In the genomic region with DNA sequence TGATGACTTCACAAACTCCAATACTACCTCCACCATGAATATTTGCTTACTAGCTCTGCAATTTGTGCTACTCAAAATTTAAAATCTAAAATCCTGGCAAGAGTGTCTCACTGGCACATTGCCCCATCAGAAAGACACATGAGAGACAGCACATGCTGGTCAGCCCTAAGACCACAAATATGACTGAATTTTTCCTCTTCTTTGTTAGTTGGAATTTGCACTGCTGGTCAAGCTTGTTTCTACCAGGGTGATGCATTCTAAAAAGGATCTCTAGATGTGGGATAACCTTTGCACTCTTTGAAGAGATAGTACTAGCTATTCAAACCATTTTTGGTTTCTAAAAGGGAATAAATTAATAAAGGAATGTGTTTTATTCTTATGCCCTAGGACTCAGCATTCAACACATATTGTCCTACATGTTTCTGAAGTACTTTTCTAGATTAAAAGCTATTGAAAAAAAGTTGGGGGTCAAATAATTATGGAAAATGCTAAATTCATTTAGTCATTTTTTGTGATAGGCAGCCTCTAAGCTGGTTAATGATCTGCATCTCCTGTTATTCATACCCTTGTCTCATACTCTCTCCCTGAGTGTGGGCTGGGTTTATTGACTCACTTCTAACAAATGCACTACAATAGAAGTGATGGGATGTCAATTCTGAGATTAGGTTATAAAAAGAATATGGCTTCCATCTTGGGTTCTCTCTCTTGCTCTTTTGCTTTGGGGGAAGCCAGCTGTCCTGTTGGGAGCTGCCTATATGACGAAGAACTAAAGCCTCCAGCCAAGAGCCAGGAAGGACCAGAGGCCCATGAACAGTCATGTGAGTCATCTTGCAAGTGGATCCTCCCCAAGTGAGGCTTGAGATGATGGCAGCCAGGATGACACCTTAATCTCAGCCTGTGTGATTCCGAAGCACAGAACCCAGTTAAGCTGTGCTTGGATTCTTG, we compare ENCODE assay signal across 31 cellular contexts.
A peak's percentile ranks its signal among the peaks of the same experiment; 100 is the strongest.
DNase-seq lines count a peak whose midpoint lies in the region; FAIRE-seq and TF ChIP-seq lines count a peak whose summit lies in the region.
"Had no signal": no experiment of that assay in that cellular context is flagged by ENCODE, and none has a peak within 500 bp of the region (broad histone marks: within the 10 kb centered on the region; RNA-seq: fewer than 3 reads in every experiment).

No MANE protein-coding gene starts in this region.

- H3K79me1 ChIP-seq in mesendoderm (ENCODE audit: low read length) = no peaks in the 10 kb centered on the region

- in situ Hi-C loops in mammary epithelial cell (cut with MboI; ENCODE audit: low sequenced_read_pairs in 2 of 2) = no loop called here

- no peak overlapping the region for H3K23ac ChIP-seq in mesendoderm (ENCODE audit: low read length)

- H3K4ac ChIP-seq in mesendoderm (ENCODE audit: low read depth, low read length) = no peak overlapping the region

- no peak overlapping the region for H2AFZ ChIP-seq in mammary epithelial cell (ENCODE audit: low read depth, low read length)
- H2AFZ ChIP-seq in astrocyte (ENCODE audit: low read depth, low read length) = no peak overlapping the region
- H2AFZ ChIP-seq in keratinocyte (ENCODE audit: control insufficient read depth, low read length) = no peak overlapping the region

- H3K9ac ChIP-seq in mammary epithelial cell (ENCODE audit: insufficient read depth, low read length) (no peak overlapping the region), astrocyte (ENCODE audit: low read length) (no peak overlapping the region), keratinocyte (ENCODE audit: control insufficient read depth, extremely low read depth, insufficient read depth, low read length) (no peak overlapping the region), mesendoderm (ENCODE audit: low read length) (no peak overlapping the region)

- no peak overlapping the region for H2BK120ac ChIP-seq in mesendoderm (ENCODE audit: low read depth, low read length)

- CTCF ChIA-PET in mammary epithelial cell (lab: Charles Lee; ENCODE audit: low non-redundant PET) (no interaction called here), MCF 10A (lab: Yijun Ruan, JAX) (interaction anchor here (1.0 kb wide), 3 partner anchors 99 to 200 kb away, joined by 3 to 10 read pairs (median 5); no protein-coding TSS in a partner anchor)

- H3K79me2 ChIP-seq in mammary epithelial cell (ENCODE audit: insufficient read depth, low read length) (no peaks in the 10 kb centered on the region), astrocyte (ENCODE audit: insufficient read depth, low read length) (no peaks in the 10 kb centered on the region), keratinocyte (ENCODE audit: control insufficient read depth, insufficient read depth, low read length) (no peaks in the 10 kb centered on the region), mesendoderm (ENCODE audit: control insufficient read depth, insufficient read depth, low read length) (no peaks in the 10 kb centered on the region)

- no peak overlapping the region for H4K5ac ChIP-seq in mesendoderm (ENCODE audit: low read length)

- H2AK5ac ChIP-seq in mesendoderm (ENCODE audit: low read length) = no peak overlapping the region

- H3K27ac Mint-ChIP-seq in MCF 10A (ENCODE audit: low read depth, unreplicated experiment) (no peak overlapping the region), astrocyte (ENCODE audit: unreplicated experiment) (no peak overlapping the region)
- H3K27ac Mint-ChIP-seq: activated CD4-positive, alpha-beta memory T cell treated with anti-CD3 and anti-CD28 coated beads, Interleukin-2, amount 10 ng/mL, durations not matched to agents 7 days and 5 days; activated naive CD8-positive, alpha-beta T cell treated with anti-CD3 and anti-CD28 coated beads, Interleukin-2, amount 10 ng/mL, durations not matched to agents 7 days and 5 days; activated T-helper 2 cell treated with anti-CD3 and anti-CD28 coated beads, Interferon-gamma antibody, Interleukin-2, Interleukin-4, amounts not matched to agents 10 μg/mL and 5 μg/mL and 100 μg/mL, durations not matched to agents 14 hours and 24 hours and 36 hours; B cell; brain; CD8-positive, alpha-beta memory T cell; IgD-negative memory B cell; memory B cell had no signal

- peak; percentile 24 for DNase-seq in mammary epithelial cell
- DNase-seq in MCF 10A (ENCODE audit: unreplicated experiment) = no peak
- peak; percentile 55 for DNase-seq in astrocyte (ENCODE audit: low read depth)
- no peak for DNase-seq in keratinocyte (ENCODE audit: low read depth, low spot score)
- no peak for DNase-seq in BE2C
- no peak for DNase-seq in mesendoderm
- DNase-seq in AG08396 (ENCODE audit: low spot score) = no peak
- no peak for DNase-seq in NCI-H128 (lab: John Stamatoyannopoulos, UW; ENCODE audit: unreplicated experiment)
- DNase-seq: activated CD4-positive, alpha-beta memory T cell treated with anti-CD3 and anti-CD28 coated beads, Interleukin-2, amount 10 ng/mL, durations not matched to agents 7 days and 5 days; activated naive CD8-positive, alpha-beta T cell treated with anti-CD3 and anti-CD28 coated beads, Interleukin-2, amount 10 ng/mL, durations not matched to agents 7 days and 5 days; CD8-positive, alpha-beta memory T cell; DMS 273 treated with DMSO at 0.1 percent for 48 hours; glutamatergic neuron; left colon; NCI-H1105; NCI-H2029 treated with DMSO at 0.1 percent for 48 hours; NCI-H774; sigmoid colon; stimulated activated CD4-positive, alpha-beta T cell treated with anti-CD3 and anti-CD28 coated beads, Interleukin-15, amount 100 ng/mL, for 24 hours; stimulated activated naive CD4-positive, alpha-beta T cell; testis had no signal

- no peak overlapping the region for H2BK15ac ChIP-seq in mesendoderm (replicated peaks; ENCODE audit: low read depth)

- H3K9me3 Mint-ChIP-seq in MCF 10A (ENCODE audit: unreplicated experiment) (no peaks in the 10 kb centered on the region), astrocyte (ENCODE audit: unreplicated experiment) (no peaks in the 10 kb centered on the region)
- H3K9me3 Mint-ChIP-seq: activated T-helper 2 cell treated with anti-CD3 and anti-CD28 coated beads, Interferon-gamma antibody, Interleukin-2, Interleukin-4, amounts not matched to agents 10 μg/mL and 5 μg/mL and 100 μg/mL, durations not matched to agents 14 hours and 24 hours and 36 hours; CD8-positive, alpha-beta memory T cell had no signal

- H3K4me3 ChIP-seq in mammary epithelial cell (replicated peaks in 1 of 3; ENCODE audit: insufficient read depth in 1 of 3, low read depth in 2 of 3, low read length in 3 of 3) (no peak overlapping the region), astrocyte (ENCODE audit: insufficient read depth, low read depth, low read length) (no peak overlapping the region), keratinocyte (ENCODE audit: control insufficient read depth in 2 of 3, extremely low read depth in 1 of 3, insufficient read depth in 2 of 3, low read depth in 1 of 3, low read length in 3 of 3) (no peak overlapping the region), BE2C (ENCODE audit: low read depth, low read length) (no peak overlapping the region), mesendoderm (ENCODE audit: low read length) (no peak overlapping the region)
- H3K4me3 ChIP-seq: prostate gland, sigmoid colon, testis had no signal

- no peak overlapping the region for H4K8ac ChIP-seq in mesendoderm (ENCODE audit: low read depth, low read length)

- POLR2A ChIA-PET in MCF 10A (lab: Yijun Ruan, JAX) = no interaction called here

- H3K27ac ChIP-seq in mammary epithelial cell (ENCODE audit: insufficient read depth, low read depth, low read length) (no peak overlapping the region), astrocyte (ENCODE audit: low read depth, low read length) (no peak overlapping the region), keratinocyte (ENCODE audit: control insufficient read depth, insufficient read depth, low read length) (no peak overlapping the region), mesendoderm (ENCODE audit: low read depth, low read length) (no peak overlapping the region)
- H3K27ac ChIP-seq: neutrophil, prostate gland, sigmoid colon, testis had no signal

- H3K9me3 ChIP-seq in mammary epithelial cell (replicated peaks; ENCODE audit: insufficient read depth, low read length) (no peaks in the 10 kb centered on the region), astrocyte (ENCODE audit: insufficient read depth, low read depth, low read length) (no peaks in the 10 kb centered on the region), keratinocyte (ENCODE audit: control insufficient read depth, low read depth, low read length) (no peaks in the 10 kb centered on the region), BE2C (no peaks in the 10 kb centered on the region; the same call in 1 of the 2 replicates)
- H3K9me3 ChIP-seq: neutrophil, prostate gland, sigmoid colon, testis had no signal

- H3K27me3 Mint-ChIP-seq in MCF 10A (ENCODE audit: insufficient read depth, unreplicated experiment) = peaks cover 20% of the 10 kb centered on the region
- no peaks in the 10 kb centered on the region for H3K27me3 Mint-ChIP-seq in astrocyte (ENCODE audit: low read depth, unreplicated experiment)
- H3K27me3 Mint-ChIP-seq: activated naive CD8-positive, alpha-beta T cell treated with anti-CD3 and anti-CD28 coated beads, Interleukin-2, amount 10 ng/mL, durations not matched to agents 7 days and 5 days had no signal

- H3K4me3 Mint-ChIP-seq in MCF 10A (ENCODE audit: unreplicated experiment) = no peak overlapping the region
- no peak overlapping the region for H3K4me3 Mint-ChIP-seq in astrocyte (ENCODE audit: unreplicated experiment)
- H3K4me3 Mint-ChIP-seq: activated CD4-positive, alpha-beta memory T cell treated with anti-CD3 and anti-CD28 coated beads, Interleukin-2, amount 10 ng/mL, durations not matched to agents 7 days and 5 days; activated naive CD8-positive, alpha-beta T cell treated with anti-CD3 and anti-CD28 coated beads, Interleukin-2, amount 10 ng/mL, durations not matched to agents 7 days and 5 days; B cell; brain; CD8-positive, alpha-beta memory T cell; IgD-negative memory B cell; memory B cell had no signal

- no peak for TF ChIP-seq CTCF in mammary epithelial cell (conservative IDR thresholded peaks at IDR 0.05 in 1 of 2, IDR thresholded peaks at IDR 0.05 in 1 of 2; ENCODE audit: extremely low read depth in 1 of 2, insufficient read depth in 1 of 2, low read depth in 1 of 2, low read length in 2 of 2)
- no peak for TF ChIP-seq CTCF in MCF 10A (IDR thresholded peaks at IDR 0.05; ENCODE audit: unreplicated experiment)
- no peak for TF ChIP-seq CTCF in astrocyte (IDR thresholded peaks at IDR 0.05; ENCODE audit: insufficient read depth, low read depth, low read length)
- no peak for TF ChIP-seq CTCF in keratinocyte (optimal IDR thresholded peaks at IDR 0.05 in 1 of 3, IDR thresholded peaks at IDR 0.05 in 1 of 3, conservative IDR thresholded peaks at IDR 0.05 in 1 of 3; ENCODE audit: extremely low read depth in 1 of 3, insufficient read depth in 2 of 3, low read length in 3 of 3)
- no peak for TF ChIP-seq CTCF in BE2C (IDR thresholded peaks at IDR 0.05; ENCODE audit: low read depth, low read length)

- BruUV-seq in mammary epithelial cell (replicated peaks; lab: Mats Ljungman, UMichigan) (no TSS peak), MCF 10A (replicated peaks; lab: Mats Ljungman, UMichigan) (no TSS peak)

- H3K4me1 ChIP-seq in mammary epithelial cell (ENCODE audit: insufficient read depth, low read length) (peaks cover 6% of the 10 kb centered on the region), astrocyte (ENCODE audit: insufficient read depth, low read length) (peaks cover 3% of the 10 kb centered on the region), keratinocyte (ENCODE audit: control insufficient read depth, extremely low read depth, insufficient read depth, low read length) (peaks cover 5% of the 10 kb centered on the region), BE2C (no peaks in the 10 kb centered on the region), mesendoderm (ENCODE audit: control insufficient read depth, low read depth, low read length) (no peaks in the 10 kb centered on the region)
- H3K4me1 ChIP-seq: prostate gland, sigmoid colon, testis had no signal

- H3K4me1 Mint-ChIP-seq in MCF 10A (ENCODE audit: insufficient read depth, unreplicated experiment) = no peaks in the 10 kb centered on the region
- H3K4me1 Mint-ChIP-seq in astrocyte (ENCODE audit: low read depth, unreplicated experiment) = peaks cover 20% of the 10 kb centered on the region
- H3K4me1 Mint-ChIP-seq: B cell, brain, memory B cell had no signal

- no peak for FAIRE-seq in astrocyte (lab: Jason Lieb, UNC)
- peak; percentile 61 for FAIRE-seq in keratinocyte (lab: Jason Lieb, UNC)
- FAIRE-seq: endothelial cell of umbilical vein, TTC549, urothelium cell line had no signal

- H3K36me3 ChIP-seq in mammary epithelial cell (ENCODE audit: insufficient read depth, low read length) (no peaks in the 10 kb centered on the region), astrocyte (ENCODE audit: insufficient read depth, low read length) (no peaks in the 10 kb centered on the region), keratinocyte (ENCODE audit: control insufficient read depth in 2 of 2, extremely low read depth in 1 of 2, insufficient read depth in 2 of 2, low read length in 2 of 2) (no peaks in the 10 kb centered on the region), BE2C (no peaks in the 10 kb centered on the region), mesendoderm (ENCODE audit: control insufficient read depth, insufficient read depth, low read length) (no peaks in the 10 kb centered on the region)
- H3K36me3 ChIP-seq: neutrophil, prostate gland, sigmoid colon had no signal

- dilution Hi-C loops in mammary epithelial cell (cut with HindIII; ENCODE audit: low sequenced_read_pairs) (loop anchor here (5.0 kb wide), 1 partner anchor 97 kb away; no protein-coding TSS in a partner anchor), keratinocyte (cut with MboI; ENCODE audit: extremely low pct_ligation_motif_present, low sequenced_read_pairs) (no loop called here)

- no peak overlapping the region for H2BK5ac ChIP-seq in mesendoderm (ENCODE audit: low read length)

- H3K27me3 ChIP-seq in mammary epithelial cell (ENCODE audit: insufficient read depth, low read length) (no peaks in the 10 kb centered on the region), astrocyte (ENCODE audit: insufficient read depth, low read length) (no peaks in the 10 kb centered on the region), keratinocyte (ENCODE audit: control insufficient read depth, extremely low read depth, insufficient read depth, low read length) (no peaks in the 10 kb centered on the region), BE2C (peaks cover 11% of the 10 kb centered on the region), mesendoderm (ENCODE audit: insufficient read depth, low read length, poor library complexity) (no peaks in the 10 kb centered on the region)
- H3K27me3 ChIP-seq: neutrophil, sigmoid colon, testis had no signal

- H3K56ac ChIP-seq in mesendoderm (ENCODE audit: low read length) = no peak overlapping the region

- intact Hi-C loops in mammary epithelial cell (cut with micrococcal nuclease) (no loop called here), MCF 10A (cut with micrococcal nuclease) (no loop called here)

- no peaks in the 10 kb centered on the region for H3K36me3 Mint-ChIP-seq in MCF 10A (ENCODE audit: insufficient read depth, unreplicated experiment)
- H3K36me3 Mint-ChIP-seq in astrocyte (ENCODE audit: low read depth, unreplicated experiment) = no peaks in the 10 kb centered on the region
- H3K36me3 Mint-ChIP-seq: activated naive CD8-positive, alpha-beta T cell treated with anti-CD3 and anti-CD28 coated beads, Interleukin-2, amount 10 ng/mL, durations not matched to agents 7 days and 5 days; brain; CD8-positive, alpha-beta memory T cell; IgD-negative memory B cell; memory B cell had no signal

- H3K4me2 ChIP-seq in mammary epithelial cell (ENCODE audit: insufficient read depth, low read depth, low read length) (no peak overlapping the region), astrocyte (ENCODE audit: low read length) (no peak overlapping the region), keratinocyte (ENCODE audit: control insufficient read depth, extremely low read depth, insufficient read depth, low read depth, low read length) (no peak overlapping the region), mesendoderm (ENCODE audit: low read length) (no peak overlapping the region)

- no peak overlapping the region for H3K18ac ChIP-seq in mesendoderm (ENCODE audit: low read length)

- no peaks in the 10 kb centered on the region for H4K20me1 ChIP-seq in mammary epithelial cell (ENCODE audit: insufficient read depth, low read length)
- no peaks in the 10 kb centered on the region for H4K20me1 ChIP-seq in astrocyte (ENCODE audit: insufficient read depth, low read length)
- no peaks in the 10 kb centered on the region for H4K20me1 ChIP-seq in keratinocyte (ENCODE audit: control insufficient read depth, extremely low read depth, insufficient read depth, low read length)

- WGBS in mammary epithelial cell (ENCODE audit: low coverage, missing lambda C conversion rate) = 85% methylated on average over 2 of the region's 2 CpGs
- WGBS in mesendoderm (ENCODE audit: extremely low coverage, insufficient coverage, low lambda C conversion rate) = no CpG with 5 or more reads among the region's 2 CpGs

- no peaks in the 10 kb centered on the region for H3K9me1 ChIP-seq in keratinocyte (ENCODE audit: control insufficient read depth, extremely low read depth, insufficient read depth, low read length)

Comparison
In these comparisons a context has a peak if more than half of its experiments do, and no peak if none do; other contexts are left out.
1. DNase-seq: peak in mammary epithelial cell (single experiment) and astrocyte (single experiment); none in MCF 10A (single experiment), keratinocyte (single experiment), BE2C (single experiment), mesendoderm (single experiment), AG08396 (single experiment) and NCI-H128 (single experiment).